In genomic region chr21:14687277-14687642, GRCh38 we compare ENCODE assay signal across 10 cellular contexts.
DNase-seq lines count a peak whose midpoint lies in the region; ATAC-seq and TF ChIP-seq lines count a peak whose summit lies in the region.
"Had no signal": no experiment of that assay in that cellular context is flagged by ENCODE, and none has a peak within 500 bp of the region (broad histone marks: within the 10 kb centered on the region; RNA-seq: fewer than 3 reads in every experiment).

No MANE protein-coding gene starts in this region.

- ATAC-seq in GM21381 (IDR thresholded peaks at IDR 0.05; ENCODE audit: unreplicated experiment) (peak; percentile 44), HG03432 (IDR thresholded peaks at IDR 0.05; ENCODE audit: unreplicated experiment) (peak; percentile 63)

- H3K9me3 ChIP-seq in adipocyte (ENCODE audit: control insufficient read depth, low read length) (no peaks in the 10 kb centered on the region), esophagus squamous epithelium (no peaks in the 10 kb centered on the region), ascending aorta (no peaks in the 10 kb centered on the region)

- H3K4me3 ChIP-seq in GM06990 (replicated peaks; ENCODE audit: low read depth, low read length) = no peak overlapping the region
- H3K4me3 ChIP-seq in adipocyte (ENCODE audit: low read length) = no peak overlapping the region
- no peak overlapping the region for H3K4me3 ChIP-seq in esophagus squamous epithelium
- H3K4me3 ChIP-seq in ascending aorta = no peak overlapping the region
- H3K4me3 ChIP-seq: hepatocyte had no signal

- intact Hi-C loops in esophagus squamous epithelium (cut with DNase I) (no loop called here), ascending aorta (cut with DNase I) (no loop called here)

- no peak overlapping the region for H3K9ac ChIP-seq in adipocyte (ENCODE audit: low read length)

- no peak for TF ChIP-seq CTCF in GM06990 (IDR thresholded peaks at IDR 0.05; ENCODE audit: insufficient read depth, low read length, poor library complexity, severe bottlenecking)
- TF ChIP-seq CTCF in esophagus squamous epithelium (IDR thresholded peaks at IDR 0.05) = no peak
- TF ChIP-seq CTCF in ascending aorta (IDR thresholded peaks at IDR 0.05) = no peak

- H3K27ac ChIP-seq in esophagus squamous epithelium = peak overlapping the region in 2 of 4 donors; percentile 9 to 19
- H3K27ac ChIP-seq in ascending aorta = no peak overlapping the region
- H3K27ac ChIP-seq: hepatocyte had no signal

- H3K36me3 ChIP-seq in GM06990 (ENCODE audit: control insufficient read depth, insufficient read depth, low read length) = no peaks in the 10 kb centered on the region
- no peaks in the 10 kb centered on the region for H3K36me3 ChIP-seq in adipocyte (ENCODE audit: control insufficient read depth, insufficient read depth, low read length, severe bottlenecking)
- H3K36me3 ChIP-seq in esophagus squamous epithelium = no peaks in the 10 kb centered on the region
- no peaks in the 10 kb centered on the region for H3K36me3 ChIP-seq in ascending aorta

- TF ChIP-seq POLR2A in esophagus squamous epithelium (IDR thresholded peaks at IDR 0.05) = no peak

- H3K27me3 ChIP-seq in GM06990 (replicated peaks; ENCODE audit: control insufficient read depth, insufficient read depth, low read length) = no peaks in the 10 kb centered on the region
- no peaks in the 10 kb centered on the region for H3K27me3 ChIP-seq in adipocyte (replicated peaks; ENCODE audit: control insufficient read depth, insufficient read depth, low read length)
- H3K27me3 ChIP-seq in esophagus squamous epithelium = no peaks in the 10 kb centered on the region
- no peaks in the 10 kb centered on the region for H3K27me3 ChIP-seq in ascending aorta
- H3K27me3 ChIP-seq: hepatocyte had no signal

- peak; percentile 48 for DNase-seq in GM06990 (ENCODE audit: extremely low read depth, insufficient read length)
- peak; percentile 2 for DNase-seq in adipocyte (ENCODE audit: low read depth)
- no peak for DNase-seq in esophagus squamous epithelium (lab: John Stamatoyannopoulos, UW)
- DNase-seq in NCI-H446 (lab: John Stamatoyannopoulos, UW) = no peak
- DNase-seq in ascending aorta (ENCODE audit: low spot score in 2 of 2) = no peak
- DNase-seq in germinal center (ENCODE audit: low spot score) = no peak
- DNase-seq: NCI-H446 treated with DMSO at 0.1 percent for 48 hours had no signal

- H3K4me1 ChIP-seq in adipocyte (ENCODE audit: control insufficient read depth, insufficient read depth, low read length) (no peaks in the 10 kb centered on the region), esophagus squamous epithelium (no peaks in the 10 kb centered on the region), ascending aorta (no peaks in the 10 kb centered on the region)

Comparison
In these comparisons a context has a peak if more than half of its experiments do, and no peak if none do; other contexts are left out.
1. DNase-seq: peak in GM06990 (single experiment) and adipocyte (single experiment); none in esophagus squamous epithelium (single experiment), NCI-H446 (0 of 2), ascending aorta (0 of 2) and germinal center (single experiment).